In genomic region chr11:86230921-86231320, GRCh38 we compare ENCODE assay signal across 1 cellular context.
TF ChIP-seq lines count a peak whose summit lies in the region.

No MANE protein-coding gene starts in this region.

TF ChIP-seq in GM12878, 131 proteins besides CTCF, POLR2A, EP300 and RAD21:
- TF ChIP-seq PRDM15 (CRISPR knock-in tag; IDR thresholded peaks at IDR 0.05) (no peak), ZNF592 (IDR thresholded peaks at IDR 0.05) (no peak), SMARCA5 (IDR thresholded peaks at IDR 0.05) (no peak), ZZZ3 (IDR thresholded peaks at IDR 0.05; ENCODE audit: control insufficient read depth, insufficient read length, low read depth) (no peak), KLF5 (IDR thresholded peaks at IDR 0.05; ENCODE audit: partially characterized antibody) (no peak), MEF2B (IDR thresholded peaks at IDR 0.05; ENCODE audit: partially characterized antibody, poor library complexity, severe bottlenecking) (no peak), RELA (IDR thresholded peaks at IDR 0.05; ENCODE audit: borderline replicate concordance, partially characterized antibody) (no peak), ZNF207 (IDR thresholded peaks at IDR 0.05; ENCODE audit: borderline replicate concordance) (no peak), MYC (IDR thresholded peaks at IDR 0.05; ENCODE audit: insufficient read depth, insufficient read length, insufficient replicate concordance, low read length, severe bottlenecking) (no peak)
TF ChIP-seq in GM12878: peak in this region for 0.
